ENCODE assay signal across 2 cellular contexts in the genomic region with DNA sequence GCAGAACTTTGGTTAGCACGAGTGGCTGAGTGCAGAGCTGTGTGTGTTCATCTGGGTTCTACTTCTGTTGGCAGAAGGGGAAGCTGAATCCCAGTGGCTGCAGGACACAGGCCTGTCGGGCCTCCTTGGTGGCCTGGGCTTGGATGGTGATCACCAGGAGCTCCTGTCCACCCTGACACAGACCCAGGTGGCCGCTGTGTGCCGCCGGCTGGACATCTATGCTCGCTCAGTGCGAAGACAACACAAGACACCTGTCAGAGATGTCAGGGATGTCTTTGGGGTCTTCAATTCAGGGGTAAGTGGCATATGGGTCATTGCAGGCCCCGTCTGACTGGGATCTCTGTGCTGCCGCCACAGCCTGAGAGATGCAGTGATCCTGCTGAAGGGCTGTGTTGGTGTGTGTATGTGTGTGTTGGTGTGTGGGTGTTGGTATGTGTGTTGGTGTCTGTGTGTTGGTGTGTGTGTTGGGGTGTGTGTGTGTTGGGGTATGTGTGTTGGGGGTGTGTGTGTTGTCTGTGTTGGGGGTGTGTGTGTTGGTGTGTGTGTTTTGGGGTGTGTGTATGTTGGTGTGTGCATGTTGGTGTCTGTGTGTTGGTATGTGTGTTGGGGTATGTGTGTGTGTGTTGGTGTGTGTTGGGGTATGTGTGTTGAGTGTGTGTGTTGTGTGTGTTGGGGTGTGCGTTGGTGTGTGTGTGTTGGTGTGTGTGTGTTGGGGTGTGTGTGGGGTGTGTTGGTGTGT.
TF ChIP-seq lines count a peak whose summit lies in the region.

No MANE protein-coding gene starts in this region.

TF ChIP-seq in HEK293, 187 proteins besides CTCF, POLR2A, EP300 and RAD21:
- TF ChIP-seq, protein P1, sequence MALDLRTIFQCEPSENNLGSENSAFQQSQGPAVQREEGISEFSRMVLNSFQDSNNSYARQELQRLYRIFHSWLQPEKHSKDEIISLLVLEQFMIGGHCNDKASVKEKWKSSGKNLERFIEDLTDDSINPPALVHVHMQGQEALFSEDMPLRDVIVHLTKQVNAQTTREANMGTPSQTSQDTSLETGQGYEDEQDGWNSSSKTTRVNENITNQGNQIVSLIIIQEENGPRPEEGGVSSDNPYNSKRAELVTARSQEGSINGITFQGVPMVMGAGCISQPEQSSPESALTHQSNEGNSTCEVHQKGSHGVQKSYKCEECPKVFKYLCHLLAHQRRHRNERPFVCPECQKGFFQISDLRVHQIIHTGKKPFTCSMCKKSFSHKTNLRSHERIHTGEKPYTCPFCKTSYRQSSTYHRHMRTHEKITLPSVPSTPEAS (tag by site-specific recombination; IDR thresholded peaks at IDR 0.05) = peak; percentile 66
- TF ChIP-seq, protein P2, sequence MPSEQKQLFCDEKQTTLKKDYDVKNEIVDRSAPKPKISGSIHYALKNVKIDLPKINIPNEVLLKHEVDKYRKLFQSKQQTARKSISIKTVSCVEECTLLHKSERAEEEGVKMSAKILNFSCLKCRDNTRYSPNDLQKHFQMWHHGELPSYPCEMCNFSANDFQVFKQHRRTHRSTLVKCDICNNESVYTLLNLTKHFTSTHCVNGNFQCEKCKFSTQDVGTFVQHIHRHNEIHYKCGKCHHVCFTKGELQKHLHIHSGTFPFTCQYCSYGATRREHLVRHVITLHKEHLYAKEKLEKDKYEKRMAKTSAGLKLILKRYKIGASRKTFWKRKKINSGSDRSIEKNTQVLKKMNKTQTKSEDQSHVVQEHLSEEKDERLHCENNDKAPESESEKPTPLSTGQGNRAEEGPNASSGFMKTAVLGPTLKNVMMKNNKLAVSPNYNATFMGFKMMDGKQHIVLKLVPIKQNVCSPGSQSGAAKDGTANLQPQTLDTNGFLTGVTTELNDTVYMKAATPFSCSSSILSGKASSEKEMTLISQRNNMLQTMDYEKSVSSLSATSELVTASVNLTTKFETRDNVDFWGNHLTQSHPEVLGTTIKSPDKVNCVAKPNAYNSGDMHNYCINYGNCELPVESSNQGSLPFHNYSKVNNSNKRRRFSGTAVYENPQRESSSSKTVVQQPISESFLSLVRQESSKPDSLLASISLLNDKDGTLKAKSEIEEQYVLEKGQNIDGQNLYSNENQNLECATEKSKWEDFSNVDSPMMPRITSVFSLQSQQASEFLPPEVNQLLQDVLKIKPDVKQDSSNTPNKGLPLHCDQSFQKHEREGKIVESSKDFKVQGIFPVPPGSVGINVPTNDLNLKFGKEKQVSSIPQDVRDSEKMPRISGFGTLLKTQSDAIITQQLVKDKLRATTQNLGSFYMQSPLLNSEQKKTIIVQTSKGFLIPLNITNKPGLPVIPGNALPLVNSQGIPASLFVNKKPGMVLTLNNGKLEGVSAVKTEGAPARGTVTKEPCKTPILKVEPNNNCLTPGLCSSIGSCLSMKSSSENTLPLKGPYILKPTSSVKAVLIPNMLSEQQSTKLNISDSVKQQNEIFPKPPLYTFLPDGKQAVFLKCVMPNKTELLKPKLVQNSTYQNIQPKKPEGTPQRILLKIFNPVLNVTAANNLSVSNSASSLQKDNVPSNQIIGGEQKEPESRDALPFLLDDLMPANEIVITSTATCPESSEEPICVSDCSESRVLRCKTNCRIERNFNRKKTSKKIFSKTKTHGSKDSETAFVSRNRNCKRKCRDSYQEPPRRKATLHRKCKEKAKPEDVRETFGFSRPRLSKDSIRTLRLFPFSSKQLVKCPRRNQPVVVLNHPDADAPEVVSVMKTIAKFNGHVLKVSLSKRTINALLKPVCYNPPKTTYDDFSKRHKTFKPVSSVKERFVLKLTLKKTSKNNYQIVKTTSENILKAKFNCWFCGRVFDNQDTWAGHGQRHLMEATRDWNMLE (tag by site-specific recombination; conservative IDR thresholded peaks at IDR 0.05; ENCODE audit: low read depth) = no peak
- TF ChIP-seq ZFHX2 (tag by site-specific recombination; conservative IDR thresholded peaks at IDR 0.05) (peak; percentile 75), ZNF394 (tag by site-specific recombination; IDR thresholded peaks at IDR 0.05; ENCODE audit: borderline replicate concordance) (no peak), ZNF138 (tag by site-specific recombination; IDR thresholded peaks at IDR 0.05; ENCODE audit: borderline replicate concordance) (no peak), ZNF391 (tag by site-specific recombination; IDR thresholded peaks at IDR 0.05; ENCODE audit: borderline replicate concordance, low read depth) (no peak), ZNF837 (tag by site-specific recombination; IDR thresholded peaks at IDR 0.05) (no peak), EGR2 (tag by site-specific recombination; IDR thresholded peaks at IDR 0.05; ENCODE audit: low read depth) (peak; percentile 88)

TF ChIP-seq in K562, 482 proteins besides CTCF, POLR2A, EP300 and RAD21:
- TF ChIP-seq MCM2 (IDR thresholded peaks at IDR 0.05; ENCODE audit: low read depth) = no peak
- TF ChIP-seq, protein P3, sequence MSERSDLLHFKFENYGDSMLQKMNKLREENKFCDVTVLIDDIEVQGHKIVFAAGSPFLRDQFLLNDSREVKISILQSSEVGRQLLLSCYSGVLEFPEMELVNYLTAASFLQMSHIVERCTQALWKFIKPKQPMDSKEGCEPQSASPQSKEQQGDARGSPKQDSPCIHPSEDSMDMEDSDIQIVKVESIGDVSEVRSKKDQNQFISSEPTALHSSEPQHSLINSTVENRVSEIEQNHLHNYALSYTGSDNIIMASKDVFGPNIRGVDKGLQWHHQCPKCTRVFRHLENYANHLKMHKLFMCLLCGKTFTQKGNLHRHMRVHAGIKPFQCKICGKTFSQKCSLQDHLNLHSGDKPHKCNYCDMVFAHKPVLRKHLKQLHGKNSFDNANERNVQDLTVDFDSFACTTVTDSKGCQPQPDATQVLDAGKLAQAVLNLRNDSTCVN (CRISPR knock-in tag; IDR thresholded peaks at IDR 0.05) = peak; percentile 57; the same call in 1 of the 2 replicates
